8 cellular contexts compared by ENCODE assay signal in genomic region chr14:77799863-77800730, GRCh38. TPM values are rescaled to one million over a fixed set of nuclear protein-coding genes. Genes with fewer than 3 reads are reported as not detected.
DNase-seq lines count a peak whose midpoint lies in the region; ATAC-seq and TF ChIP-seq lines count a peak whose summit lies in the region.

Gene ADCK1 (plus strand): TSS chr14:77800109. CDS start chr14:77818979, 18,870 bp downstream.

- DNase-seq in GM13977 (ENCODE audit: low spot score), result peak; percentile 88
- peak; percentile 1 for DNase-seq in NCI-H1436 treated with DMSO at 0.1 percent for 48 hours (lab: John Stamatoyannopoulos, UW)
- peak; percentile 62 to 82 (median 76) for DNase-seq in T-helper 1 cell
- peak; percentile 73 to 99 (median 91) for DNase-seq in amygdala (lab: John Stamatoyannopoulos, UW)
- peak; percentile 95 for DNase-seq in left ventricle myocardium superior
- DNase-seq in pulmonary artery endothelial cell (ENCODE audit: low read depth, low spot score), result peak; percentile 44
- DNase-seq in uterus, result peak; percentile 80

- no peaks in the 10 kb centered on the region for H3K27me3 ChIP-seq in uterus

- ATAC-seq in HG02852 (IDR thresholded peaks at IDR 0.05; ENCODE audit: unreplicated experiment) (peak; percentile 96), left ventricle myocardium superior (peak; percentile 97)

- intact Hi-C loops in left ventricle myocardium superior (cut with micrococcal nuclease), result no loop called here
- intact Hi-C loops in uterus (cut with DNase I; ENCODE audit: low total_unique reads), result no loop called here

- TF ChIP-seq POLR2A in uterus (IDR thresholded peaks at IDR 0.05), result peak; percentile 11 to 55

- H3K4me1 ChIP-seq in uterus, result no peaks in the 10 kb centered on the region

- H3K36me3 ChIP-seq in uterus, result no peaks in the 10 kb centered on the region

- TF ChIP-seq CTCF in GM13977 (IDR thresholded peaks at IDR 0.05; ENCODE audit: extremely low read depth, insufficient read depth, missing control alignments) (peak; percentile 21), uterus (IDR thresholded peaks at IDR 0.05) (peak in 2 of 4 experiments; percentile 22 to 23)

- H3K27ac ChIP-seq in uterus, result peak within 1 kb of the TSS; percentile 70 to 79

- H3K9me3 ChIP-seq in uterus, result no peaks in the 10 kb centered on the region

- in situ Hi-C loops in GM13977 (cut with MboI; ENCODE audit: low pct_unique_long_range_greater_than_20kb, low sequenced_read_pairs, unreplicated experiment), result no loop called here

- peak within 1 kb of the TSS; percentile 33 to 81 for H3K4me3 ChIP-seq in uterus

RNA-seq across cellular contexts. Expression of gene ADCK1, which starts in this region (rescaled TPM):
- total RNA-seq in left ventricle myocardium superior (11.0 TPM), pulmonary artery endothelial cell (2.0 and 2.9 TPM in 2 replicates), uterus (1 to 10 TPM in 3 of 4 donors, not detected in 1; 5.4 to 7.1 (median 5.6) TPM)

Comparison
In these comparisons a context has a peak if more than half of its experiments do, and no peak if none do; other contexts are left out.
1. Peak in every context shown above with its lines: DNase-seq, ATAC-seq, H3K4me3 ChIP-seq and H3K27ac ChIP-seq.
2. DNase-seq: peak in every context shown above with its lines; median percentile 95 in left ventricle myocardium superior; 91 in amygdala; 88 in GM13977; 80 in uterus; 76 in T-helper 1 cell; 44 in pulmonary artery endothelial cell; 1 in NCI-H1436 treated with DMSO at 0.1 percent for 48 hours.